Comparison of ENCODE assay signal across 8 cellular contexts in the genomic region with DNA sequence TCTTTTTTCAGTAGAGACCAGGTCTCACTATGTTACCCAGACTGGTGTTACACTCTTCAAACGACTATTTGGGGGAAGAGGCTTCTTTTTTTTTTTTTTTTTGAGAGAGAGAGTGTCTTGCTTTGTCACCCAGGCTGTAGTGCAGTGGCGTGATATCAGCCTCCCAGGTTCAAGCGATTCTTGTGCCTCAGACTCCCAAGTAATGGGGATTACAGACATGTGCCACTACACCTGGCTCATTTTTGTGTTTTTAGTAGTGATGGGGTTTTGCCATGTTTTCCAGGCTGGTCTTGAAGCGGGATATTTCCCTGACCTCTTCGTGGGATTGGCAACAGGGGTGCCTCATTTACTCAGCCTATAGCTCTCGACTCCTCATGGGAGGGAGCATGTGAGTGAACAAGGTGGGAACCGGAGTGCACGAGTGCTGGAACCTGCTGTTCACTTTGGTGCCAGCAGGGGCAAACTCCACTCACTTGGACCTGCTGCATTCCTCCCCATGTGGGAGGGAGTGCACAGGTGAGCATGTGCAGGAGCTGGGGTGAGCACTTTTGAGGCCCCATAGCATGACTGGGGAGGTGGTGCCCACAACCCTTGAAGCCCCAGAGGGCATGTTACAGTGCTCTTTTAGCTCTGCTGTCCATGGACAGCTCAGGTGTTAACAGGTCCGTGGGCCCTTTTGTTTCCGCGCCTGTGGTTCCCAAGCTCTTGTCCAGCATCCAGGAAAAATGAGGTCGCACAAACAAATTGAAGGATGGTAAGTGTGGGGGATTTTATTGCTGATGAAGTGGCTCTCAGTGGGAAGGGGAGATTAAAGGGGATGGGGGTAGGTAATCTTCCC.
DNase-seq lines count a peak whose midpoint lies in the region; ATAC-seq and TF ChIP-seq lines count a peak whose summit lies in the region.

No MANE protein-coding gene starts in this region.

- H3K56ac ChIP-seq in H9 (ENCODE audit: insufficient read length, low read depth, low read length), result no peak overlapping the region

- ATAC-seq in left lobe of liver (peak; percentile 96), GM21515 (IDR thresholded peaks at IDR 0.05; ENCODE audit: unreplicated experiment) (no peak)

- H3K36me3 Mint-ChIP-seq in H9 (ENCODE audit: insufficient read depth in 1 of 3, low read depth in 3 of 3), result peaks cover 3 to 6% (median 5%) of the 10 kb centered on the region in 3 experiments; a peak in 5 of 7 replicates
- peaks cover 3% of the 10 kb centered on the region for H3K36me3 Mint-ChIP-seq in activated naive CD8-positive, alpha-beta T cell treated with anti-CD3 and anti-CD28 coated beads for 36 hours

- no peak overlapping the region for H2AFZ ChIP-seq in H9 (ENCODE audit: low read length)

- WGBS in H9 (ENCODE audit: extremely low coverage, insufficient read length, low lambda C conversion rate), result no CpG with 5 or more reads among the region's 12 CpGs

- no peak overlapping the region for H3T11ph ChIP-seq in H9 (ENCODE audit: low read length)

- H3K27ac ChIP-seq in H9 (ENCODE audit: insufficient read length, low read depth, low read length), result no peak overlapping the region

- no peaks in the 10 kb centered on the region for H3K4me1 ChIP-seq in H9 (ENCODE audit: insufficient read depth, low read length)

- no peak overlapping the region for H4K8ac ChIP-seq in H9 (replicated peaks; ENCODE audit: insufficient read length, low read depth, low read length)

- H2BK120ac ChIP-seq in H9 (ENCODE audit: low read depth, low read length, poor library complexity, severe bottlenecking), result no peak overlapping the region

- DNase-seq in AG10803 (ENCODE audit: low read depth) (no peak), H9 (peak; percentile 75), left lobe of liver (ENCODE audit: low spot score) (peak; percentile 51), G401 (ENCODE audit: low spot score) (no peak), NCI-H1092 (lab: John Stamatoyannopoulos, UW) (no peak)
- DNase-seq in activated naive CD8-positive, alpha-beta T cell treated with anti-CD3 and anti-CD28 coated beads for 36 hours, result peak; percentile 3
- no peak for DNase-seq in effector CD4-positive, alpha-beta T cell

- peaks cover 0 to 2% of the 10 kb centered on the region in 2 experiments; a peak in 2 of 5 replicates for H3K9me3 Mint-ChIP-seq in H9
- peaks cover 5% of the 10 kb centered on the region for H3K9me3 Mint-ChIP-seq in activated naive CD8-positive, alpha-beta T cell treated with anti-CD3 and anti-CD28 coated beads for 36 hours

- no peak overlapping the region for H2BK20ac ChIP-seq in H9 (ENCODE audit: low read depth, low read length, poor library complexity, severe bottlenecking)

- H3K27me3 Mint-ChIP-seq in H9 (ENCODE audit: low read depth), result peaks cover 6% of the 10 kb centered on the region
- H3K27me3 Mint-ChIP-seq in activated naive CD8-positive, alpha-beta T cell treated with anti-CD3 and anti-CD28 coated beads for 36 hours, result no peaks in the 10 kb centered on the region

- no peaks in the 10 kb centered on the region for H4K20me1 ChIP-seq in H9 (ENCODE audit: control insufficient read depth, insufficient read depth, insufficient read length)

- H3K4me3 ChIP-seq in AG10803 (ENCODE audit: low read length), result no peak overlapping the region

- no peak overlapping the region for H3K4me3 Mint-ChIP-seq in H9
- H3K4me3 Mint-ChIP-seq in activated naive CD8-positive, alpha-beta T cell treated with anti-CD3 and anti-CD28 coated beads for 36 hours, result no peak overlapping the region

- TF ChIP-seq CTCF in AG10803 (conservative IDR thresholded peaks at IDR 0.05; ENCODE audit: low read length) (peak; percentile 27), H9 (conservative IDR thresholded peaks at IDR 0.05) (peak; percentile 71)

- H3K4me1 Mint-ChIP-seq in H9, result peaks cover 4% of the 10 kb centered on the region in 2 experiments
- peaks cover 5% of the 10 kb centered on the region for H3K4me1 Mint-ChIP-seq in activated naive CD8-positive, alpha-beta T cell treated with anti-CD3 and anti-CD28 coated beads for 36 hours

- no peak overlapping the region for H4K5ac ChIP-seq in H9 (ENCODE audit: insufficient read length, low read depth, low read length)

- no peaks in the 10 kb centered on the region for H3K79me2 ChIP-seq in H9 (ENCODE audit: insufficient read depth, low read length)

- no peaks in the 10 kb centered on the region for H3K23me2 ChIP-seq in H9 (ENCODE audit: insufficient read length, low read depth, low read length, poor library complexity, severe bottlenecking)

- H3K18ac ChIP-seq in H9 (ENCODE audit: insufficient read length, low read depth, low read length), result no peak overlapping the region

- H2BK12ac ChIP-seq in H9 (ENCODE audit: insufficient read length, low read depth, low read length), result no peak overlapping the region

- H3K79me1 ChIP-seq in H9 (ENCODE audit: insufficient read depth, low read depth, low read length, poor library complexity, severe bottlenecking), result no peaks in the 10 kb centered on the region

- no peak overlapping the region for H3K4me2 ChIP-seq in H9 (ENCODE audit: insufficient read depth, insufficient read length, low read length)

- H3K23ac ChIP-seq in H9 (ENCODE audit: insufficient read length, low read depth, low read length), result no peak overlapping the region

- H4K91ac ChIP-seq in H9 (ENCODE audit: insufficient read length, low read depth, low read length), result no peak overlapping the region

- no peak overlapping the region for H3K14ac ChIP-seq in H9 (ENCODE audit: insufficient read depth, low read length)

- no peak overlapping the region for H2BK5ac ChIP-seq in H9 (ENCODE audit: insufficient read length, low read length)

- H2BK15ac ChIP-seq in H9 (ENCODE audit: low read depth, low read length), result no peak overlapping the region

- in situ Hi-C loops in G401 (cut with HindIII; ENCODE audit: low sequenced_read_pairs), result no loop called here

- no peak overlapping the region for H3K9ac ChIP-seq in H9 (ENCODE audit: extremely low read depth, insufficient read length, low read length)

- no peak overlapping the region for H2AK5ac ChIP-seq in H9 (ENCODE audit: insufficient read length, low read length)

- H3K27ac Mint-ChIP-seq in H9, result no peak overlapping the region; a peak in 1 of 7 replicates
- H3K27ac Mint-ChIP-seq in activated naive CD8-positive, alpha-beta T cell treated with anti-CD3 and anti-CD28 coated beads for 36 hours, result no peak overlapping the region

- H3K27me3 ChIP-seq in H9 (ENCODE audit: insufficient read depth, low read length), result no peaks in the 10 kb centered on the region

- H3K9me3 ChIP-seq in H9 (ENCODE audit: control insufficient read depth, low read depth, low read length), result no peaks in the 10 kb centered on the region

- no peak overlapping the region for H3K4ac ChIP-seq in H9 (ENCODE audit: low read depth, low read length)

Comparison
In these comparisons a context has a peak if more than half of its experiments do, and no peak if none do; other contexts are left out.
1. DNase-seq: peak in H9 (single experiment), activated naive CD8-positive, alpha-beta T cell treated with anti-CD3 and anti-CD28 coated beads for 36 hours (single experiment) and left lobe of liver (single experiment); none in AG10803 (single experiment), G401 (single experiment), effector CD4-positive, alpha-beta T cell (single experiment) and NCI-H1092 (single experiment).